1 cellular context compared by ENCODE assay signal in genomic region chr5:87390576-87391199, GRCh38.
TF ChIP-seq lines count a peak whose summit lies in the region.

No MANE protein-coding gene starts in this region.

TF ChIP-seq in SK-N-SH treated with all-trans-retinoic acid at 6 μM for 48 hours, 23 proteins besides CTCF, POLR2A, EP300 and RAD21 (continued from another document):
- TF ChIP-seq, protein P1, sequence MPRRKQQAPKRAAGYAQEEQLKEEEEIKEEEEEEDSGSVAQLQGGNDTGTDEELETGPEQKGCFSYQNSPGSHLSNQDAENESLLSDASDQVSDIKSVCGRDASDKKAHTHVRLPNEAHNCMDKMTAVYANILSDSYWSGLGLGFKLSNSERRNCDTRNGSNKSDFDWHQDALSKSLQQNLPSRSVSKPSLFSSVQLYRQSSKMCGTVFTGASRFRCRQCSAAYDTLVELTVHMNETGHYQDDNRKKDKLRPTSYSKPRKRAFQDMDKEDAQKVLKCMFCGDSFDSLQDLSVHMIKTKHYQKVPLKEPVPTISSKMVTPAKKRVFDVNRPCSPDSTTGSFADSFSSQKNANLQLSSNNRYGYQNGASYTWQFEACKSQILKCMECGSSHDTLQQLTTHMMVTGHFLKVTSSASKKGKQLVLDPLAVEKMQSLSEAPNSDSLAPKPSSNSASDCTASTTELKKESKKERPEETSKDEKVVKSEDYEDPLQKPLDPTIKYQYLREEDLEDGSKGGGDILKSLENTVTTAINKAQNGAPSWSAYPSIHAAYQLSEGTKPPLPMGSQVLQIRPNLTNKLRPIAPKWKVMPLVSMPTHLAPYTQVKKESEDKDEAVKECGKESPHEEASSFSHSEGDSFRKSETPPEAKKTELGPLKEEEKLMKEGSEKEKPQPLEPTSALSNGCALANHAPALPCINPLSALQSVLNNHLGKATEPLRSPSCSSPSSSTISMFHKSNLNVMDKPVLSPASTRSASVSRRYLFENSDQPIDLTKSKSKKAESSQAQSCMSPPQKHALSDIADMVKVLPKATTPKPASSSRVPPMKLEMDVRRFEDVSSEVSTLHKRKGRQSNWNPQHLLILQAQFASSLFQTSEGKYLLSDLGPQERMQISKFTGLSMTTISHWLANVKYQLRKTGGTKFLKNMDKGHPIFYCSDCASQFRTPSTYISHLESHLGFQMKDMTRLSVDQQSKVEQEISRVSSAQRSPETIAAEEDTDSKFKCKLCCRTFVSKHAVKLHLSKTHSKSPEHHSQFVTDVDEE (CRISPR knock-in tag; IDR thresholded peaks at IDR 0.05) = no peak
- TF ChIP-seq ARNTL (CRISPR knock-in tag; IDR thresholded peaks at IDR 0.05; ENCODE audit: borderline replicate concordance, low read depth) (no peak), OSR1 (CRISPR knock-in tag; IDR thresholded peaks at IDR 0.05) (no peak), ZNF565 (CRISPR knock-in tag; conservative IDR thresholded peaks at IDR 0.05; ENCODE audit: low read depth) (no peak)
